1 cellular context compared by ENCODE assay signal in genomic region chr18:58117685-58118403, GRCh38.
A peak's percentile ranks its signal among the peaks of the same experiment; 100 is the strongest.
TF ChIP-seq lines count a peak whose summit lies in the region.

No MANE protein-coding gene starts in this region.

TF ChIP-seq in K562, 482 proteins besides CTCF, POLR2A, EP300 and RAD21 (continued from another document and continues in another):
- no peak for TF ChIP-seq ZNF445 (CRISPR knock-in tag; IDR thresholded peaks at IDR 0.05; ENCODE audit: low read depth)
- peak; percentile 99 for TF ChIP-seq HNRNPLL (IDR thresholded peaks at IDR 0.05; ENCODE audit: low read depth, low read length, poor library complexity, severe bottlenecking)
- peak; percentile 65; the same call in 1 of the 2 replicates for TF ChIP-seq TOE1 (IDR thresholded peaks at IDR 0.05; ENCODE audit: borderline replicate concordance)
- no peak for TF ChIP-seq TOE1 (CRISPR knock-in tag; IDR thresholded peaks at IDR 0.05; ENCODE audit: borderline replicate concordance, low read depth)
- no peak for TF ChIP-seq STAT5A (IDR thresholded peaks at IDR 0.05; ENCODE audit: borderline replicate concordance, low read length)
- no peak for TF ChIP-seq FUS (optimal IDR thresholded peaks at IDR 0.05; ENCODE audit: low read depth, low read length)
- TF ChIP-seq L3MBTL2 (IDR thresholded peaks at IDR 0.05) = peak; percentile 86
- peak; percentile 68; the same call in 1 of the 2 replicates for TF ChIP-seq MAFK (IDR thresholded peaks at IDR 0.05; ENCODE audit: low read length)
- no peak for TF ChIP-seq ARID4B (CRISPR knock-in tag; IDR thresholded peaks at IDR 0.05)
- TF ChIP-seq ZNF133 (CRISPR knock-in tag; IDR thresholded peaks at IDR 0.05) = no peak
- peak; percentile 18; the same call in 1 of the 2 replicates for TF ChIP-seq CC2D1A (IDR thresholded peaks at IDR 0.05)
- TF ChIP-seq E2F6 (IDR thresholded peaks at IDR 0.05; ENCODE audit: borderline replicate concordance in 1 of 2, extremely low read depth in 1 of 2, insufficient read depth in 1 of 2, insufficient read length in 1 of 2, low read depth in 1 of 2, low read length in 1 of 2, poor library complexity in 1 of 2, severe bottlenecking in 1 of 2) = peak in 1 of 2 experiments; percentile 50
- TF ChIP-seq TAL1 (IDR thresholded peaks at IDR 0.05) = peak; percentile 76
- TF ChIP-seq MTA3 (IDR thresholded peaks at IDR 0.05; ENCODE audit: borderline replicate concordance) = peak; percentile 75; the same call in 1 of the 2 replicates
- TF ChIP-seq ZNF77 (CRISPR knock-in tag; IDR thresholded peaks at IDR 0.05) = no peak
- TF ChIP-seq JUN (IDR thresholded peaks at IDR 0.05; ENCODE audit: borderline replicate concordance, low read depth, low read length) = peak; percentile 83; the same call in 1 of the 2 replicates
- TF ChIP-seq JUN (CRISPR knock-in tag; IDR thresholded peaks at IDR 0.05; ENCODE audit: borderline replicate concordance) = no peak
- TF ChIP-seq NR2C2 (CRISPR knock-in tag; IDR thresholded peaks at IDR 0.05) = no peak
- peak; percentile 91 for TF ChIP-seq NR2C2 (tag; IDR thresholded peaks at IDR 0.05)
- TF ChIP-seq NKRF (IDR thresholded peaks at IDR 0.05; ENCODE audit: borderline replicate concordance) = peak; percentile 43; the same call in 1 of the 2 replicates
- TF ChIP-seq ZBTB2 (IDR thresholded peaks at IDR 0.05) = peak; percentile 50; the same call in 1 of the 2 replicates
- TF ChIP-seq ATF7 (IDR thresholded peaks at IDR 0.05) = 0 out of 2 replicates have a peak, but pooled peaks have one; percentile 42
- TF ChIP-seq ZNF584 (CRISPR knock-in tag; IDR thresholded peaks at IDR 0.05; ENCODE audit: low read depth) = 0 out of 2 replicates have a peak, but pooled peaks have one; percentile 27
- TF ChIP-seq POLR2AphosphoS2 (IDR thresholded peaks at IDR 0.05; ENCODE audit: low read length) = no peak
- TF ChIP-seq, protein P1, sequence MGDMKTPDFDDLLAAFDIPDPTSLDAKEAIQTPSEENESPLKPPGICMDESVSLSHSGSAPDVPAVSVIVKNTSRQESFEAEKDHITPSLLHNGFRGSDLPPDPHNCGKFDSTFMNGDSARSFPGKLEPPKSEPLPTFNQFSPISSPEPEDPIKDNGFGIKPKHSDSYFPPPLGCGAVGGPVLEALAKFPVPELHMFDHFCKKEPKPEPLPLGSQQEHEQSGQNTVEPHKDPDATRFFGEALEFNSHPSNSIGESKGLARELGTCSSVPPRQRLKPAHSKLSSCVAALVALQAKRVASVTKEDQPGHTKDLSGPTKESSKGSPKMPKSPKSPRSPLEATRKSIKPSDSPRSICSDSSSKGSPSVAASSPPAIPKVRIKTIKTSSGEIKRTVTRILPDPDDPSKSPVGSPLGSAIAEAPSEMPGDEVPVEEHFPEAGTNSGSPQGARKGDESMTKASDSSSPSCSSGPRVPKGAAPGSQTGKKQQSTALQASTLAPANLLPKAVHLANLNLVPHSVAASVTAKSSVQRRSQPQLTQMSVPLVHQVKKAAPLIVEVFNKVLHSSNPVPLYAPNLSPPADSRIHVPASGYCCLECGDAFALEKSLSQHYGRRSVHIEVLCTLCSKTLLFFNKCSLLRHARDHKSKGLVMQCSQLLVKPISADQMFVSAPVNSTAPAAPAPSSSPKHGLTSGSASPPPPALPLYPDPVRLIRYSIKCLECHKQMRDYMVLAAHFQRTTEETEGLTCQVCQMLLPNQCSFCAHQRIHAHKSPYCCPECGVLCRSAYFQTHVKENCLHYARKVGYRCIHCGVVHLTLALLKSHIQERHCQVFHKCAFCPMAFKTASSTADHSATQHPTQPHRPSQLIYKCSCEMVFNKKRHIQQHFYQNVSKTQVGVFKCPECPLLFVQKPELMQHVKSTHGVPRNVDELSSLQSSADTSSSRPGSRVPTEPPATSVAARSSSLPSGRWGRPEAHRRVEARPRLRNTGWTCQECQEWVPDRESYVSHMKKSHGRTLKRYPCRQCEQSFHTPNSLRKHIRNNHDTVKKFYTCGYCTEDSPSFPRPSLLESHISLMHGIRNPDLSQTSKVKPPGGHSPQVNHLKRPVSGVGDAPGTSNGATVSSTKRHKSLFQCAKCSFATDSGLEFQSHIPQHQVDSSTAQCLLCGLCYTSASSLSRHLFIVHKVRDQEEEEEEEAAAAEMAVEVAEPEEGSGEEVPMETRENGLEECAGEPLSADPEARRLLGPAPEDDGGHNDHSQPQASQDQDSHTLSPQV (IDR thresholded peaks at IDR 0.05) = peak; percentile 92
- TF ChIP-seq, protein P2, sequence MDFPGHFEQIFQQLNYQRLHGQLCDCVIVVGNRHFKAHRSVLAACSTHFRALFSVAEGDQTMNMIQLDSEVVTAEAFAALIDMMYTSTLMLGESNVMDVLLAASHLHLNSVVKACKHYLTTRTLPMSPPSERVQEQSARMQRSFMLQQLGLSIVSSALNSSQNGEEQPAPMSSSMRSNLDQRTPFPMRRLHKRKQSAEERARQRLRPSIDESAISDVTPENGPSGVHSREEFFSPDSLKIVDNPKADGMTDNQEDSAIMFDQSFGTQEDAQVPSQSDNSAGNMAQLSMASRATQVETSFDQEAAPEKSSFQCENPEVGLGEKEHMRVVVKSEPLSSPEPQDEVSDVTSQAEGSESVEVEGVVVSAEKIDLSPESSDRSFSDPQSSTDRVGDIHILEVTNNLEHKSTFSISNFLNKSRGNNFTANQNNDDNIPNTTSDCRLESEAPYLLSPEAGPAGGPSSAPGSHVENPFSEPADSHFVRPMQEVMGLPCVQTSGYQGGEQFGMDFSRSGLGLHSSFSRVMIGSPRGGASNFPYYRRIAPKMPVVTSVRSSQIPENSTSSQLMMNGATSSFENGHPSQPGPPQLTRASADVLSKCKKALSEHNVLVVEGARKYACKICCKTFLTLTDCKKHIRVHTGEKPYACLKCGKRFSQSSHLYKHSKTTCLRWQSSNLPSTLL (IDR thresholded peaks at IDR 0.05) = no peak
- peak; percentile 9; the same call in 1 of the 2 replicates for TF ChIP-seq KLF16 (IDR thresholded peaks at IDR 0.05)
- TF ChIP-seq CHCHD3 (CRISPR knock-in tag; IDR thresholded peaks at IDR 0.05) = no peak
- TF ChIP-seq TCF3 (CRISPR knock-in tag; IDR thresholded peaks at IDR 0.05) = peak; percentile 90
- TF ChIP-seq TRIM24 (IDR thresholded peaks at IDR 0.05) = peak; percentile 79 to 85
- TF ChIP-seq NRF1 (conservative IDR thresholded peaks at IDR 0.05 in 1 of 2, IDR thresholded peaks at IDR 0.05 in 1 of 2) = peak; percentile 82 to 85
- TF ChIP-seq HNRNPK (IDR thresholded peaks at IDR 0.05; ENCODE audit: low read depth, low read length, poor library complexity, severe bottlenecking) = no peak
- TF ChIP-seq NFIC (IDR thresholded peaks at IDR 0.05) = peak; percentile 74
- TF ChIP-seq, protein P3, sequence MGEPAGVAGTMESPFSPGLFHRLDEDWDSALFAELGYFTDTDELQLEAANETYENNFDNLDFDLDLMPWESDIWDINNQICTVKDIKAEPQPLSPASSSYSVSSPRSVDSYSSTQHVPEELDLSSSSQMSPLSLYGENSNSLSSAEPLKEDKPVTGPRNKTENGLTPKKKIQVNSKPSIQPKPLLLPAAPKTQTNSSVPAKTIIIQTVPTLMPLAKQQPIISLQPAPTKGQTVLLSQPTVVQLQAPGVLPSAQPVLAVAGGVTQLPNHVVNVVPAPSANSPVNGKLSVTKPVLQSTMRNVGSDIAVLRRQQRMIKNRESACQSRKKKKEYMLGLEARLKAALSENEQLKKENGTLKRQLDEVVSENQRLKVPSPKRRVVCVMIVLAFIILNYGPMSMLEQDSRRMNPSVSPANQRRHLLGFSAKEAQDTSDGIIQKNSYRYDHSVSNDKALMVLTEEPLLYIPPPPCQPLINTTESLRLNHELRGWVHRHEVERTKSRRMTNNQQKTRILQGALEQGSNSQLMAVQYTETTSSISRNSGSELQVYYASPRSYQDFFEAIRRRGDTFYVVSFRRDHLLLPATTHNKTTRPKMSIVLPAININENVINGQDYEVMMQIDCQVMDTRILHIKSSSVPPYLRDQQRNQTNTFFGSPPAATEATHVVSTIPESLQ (CRISPR knock-in tag; IDR thresholded peaks at IDR 0.05) = no peak
- TF ChIP-seq ZC3H8 (IDR thresholded peaks at IDR 0.05) = no peak
- TF ChIP-seq KHSRP (IDR thresholded peaks at IDR 0.05) = no peak
- TF ChIP-seq, protein P4, sequence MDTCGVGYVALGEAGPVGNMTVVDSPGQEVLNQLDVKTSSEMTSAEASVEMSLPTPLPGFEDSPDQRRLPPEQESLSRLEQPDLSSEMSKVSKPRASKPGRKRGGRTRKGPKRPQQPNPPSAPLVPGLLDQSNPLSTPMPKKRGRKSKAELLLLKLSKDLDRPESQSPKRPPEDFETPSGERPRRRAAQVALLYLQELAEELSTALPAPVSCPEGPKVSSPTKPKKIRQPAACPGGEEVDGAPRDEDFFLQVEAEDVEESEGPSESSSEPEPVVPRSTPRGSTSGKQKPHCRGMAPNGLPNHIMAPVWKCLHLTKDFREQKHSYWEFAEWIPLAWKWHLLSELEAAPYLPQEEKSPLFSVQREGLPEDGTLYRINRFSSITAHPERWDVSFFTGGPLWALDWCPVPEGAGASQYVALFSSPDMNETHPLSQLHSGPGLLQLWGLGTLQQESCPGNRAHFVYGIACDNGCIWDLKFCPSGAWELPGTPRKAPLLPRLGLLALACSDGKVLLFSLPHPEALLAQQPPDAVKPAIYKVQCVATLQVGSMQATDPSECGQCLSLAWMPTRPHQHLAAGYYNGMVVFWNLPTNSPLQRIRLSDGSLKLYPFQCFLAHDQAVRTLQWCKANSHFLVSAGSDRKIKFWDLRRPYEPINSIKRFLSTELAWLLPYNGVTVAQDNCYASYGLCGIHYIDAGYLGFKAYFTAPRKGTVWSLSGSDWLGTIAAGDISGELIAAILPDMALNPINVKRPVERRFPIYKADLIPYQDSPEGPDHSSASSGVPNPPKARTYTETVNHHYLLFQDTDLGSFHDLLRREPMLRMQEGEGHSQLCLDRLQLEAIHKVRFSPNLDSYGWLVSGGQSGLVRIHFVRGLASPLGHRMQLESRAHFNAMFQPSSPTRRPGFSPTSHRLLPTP (IDR thresholded peaks at IDR 0.05; ENCODE audit: borderline replicate concordance, extremely low read depth, insufficient read length) = no peak
- 0 out of 2 replicates have a peak, but pooled peaks have one; percentile 29 for TF ChIP-seq TRIM28 (IDR thresholded peaks at IDR 0.05)
- peak; percentile 88 for TF ChIP-seq DPF2 (IDR thresholded peaks at IDR 0.05)
- TF ChIP-seq TFAM (CRISPR knock-in tag; conservative IDR thresholded peaks at IDR 0.05) = no peak
- TF ChIP-seq ZNF511 (CRISPR knock-in tag; IDR thresholded peaks at IDR 0.05) = no peak
- TF ChIP-seq ZNF668 (CRISPR knock-in tag; IDR thresholded peaks at IDR 0.05) = no peak
- TF ChIP-seq RFX7 (CRISPR knock-in tag; IDR thresholded peaks at IDR 0.05) = no peak
- no peak for TF ChIP-seq SNIP1 (IDR thresholded peaks at IDR 0.05; ENCODE audit: low read depth)
